Comparison of ENCODE assay signal across 27 cellular contexts in the genomic region with DNA sequence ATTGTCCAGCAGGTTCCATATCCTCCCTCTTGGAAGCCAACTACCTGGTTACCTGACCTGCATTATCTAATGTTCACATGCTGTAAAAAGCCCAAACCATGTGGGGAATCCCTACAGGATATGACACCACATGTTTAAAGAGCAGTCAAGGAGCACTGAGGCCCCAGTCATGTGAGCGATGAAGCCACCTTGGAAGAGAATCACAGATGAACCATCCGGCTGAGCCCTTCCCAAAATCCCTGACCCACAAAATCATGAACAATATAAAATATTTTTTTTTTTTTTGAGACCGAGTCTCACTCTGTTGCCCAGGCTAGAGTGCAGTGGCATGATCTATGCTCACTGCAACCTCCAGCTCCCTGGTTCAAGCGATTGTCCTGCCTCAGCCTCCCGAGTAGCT.
"Had no signal": no experiment of that assay in that cellular context is flagged by ENCODE, and none has a peak within 500 bp of the region (broad histone marks: within the 10 kb centered on the region; RNA-seq: fewer than 3 reads in every experiment).

No MANE protein-coding gene starts in this region.

- H3K4me3 Mint-ChIP-seq: activated CD8-positive, alpha-beta memory T cell treated with anti-CD3 and anti-CD28 coated beads, Interleukin-2, amount 10 ng/mL, durations not matched to agents 7 days and 5 days; activated naive CD8-positive, alpha-beta T cell treated with anti-CD3 and anti-CD28 coated beads, Interleukin-2, amount 50 U/mL, for 24 hours; activated T-cell treated with anti-CD3 and anti-CD28 coated beads, Interleukin-2, amount 50 U/mL, for 24 hours; activated T-helper 1 cell treated with anti-CD3 and anti-CD28 coated beads, Interleukin-12 subunit alpha, Interleukin-12 subunit beta, Interleukin-2, Interleukin-4 antibody, amounts not matched to agents 30 ng/mL and 10 ng/mL and 1 ng/mL, durations not matched to agents 14 hours and 24 hours and 36 hours had no signal

- H3K9ac ChIP-seq: SK-N-SH had no signal

- H3K27ac Mint-ChIP-seq: activated CD8-positive, alpha-beta memory T cell treated with anti-CD3 and anti-CD28 coated beads, Interleukin-2, amount 10 ng/mL, durations not matched to agents 7 days and 5 days; activated naive CD4-positive, alpha-beta T cell treated with anti-CD3 and anti-CD28 coated beads, Interleukin-2, amount 50 U/mL, for 72 hours; activated naive CD8-positive, alpha-beta T cell treated with anti-CD3 and anti-CD28 coated beads, Interleukin-2, amount 50 U/mL, for 24 hours; activated T-cell treated with anti-CD3 and anti-CD28 coated beads, Interleukin-2, amount 50 U/mL, for 24 hours; activated T-helper 1 cell treated with anti-CD3 and anti-CD28 coated beads, Interleukin-12 subunit alpha, Interleukin-12 subunit beta, Interleukin-2, Interleukin-4 antibody, amounts not matched to agents 30 ng/mL and 10 ng/mL and 1 ng/mL, durations not matched to agents 14 hours and 24 hours and 36 hours had no signal

- H3K27ac ChIP-seq: brain microvascular endothelial cell, cardiac muscle cell, SJCRH30 had no signal

- H3K27me3 ChIP-seq: brain microvascular endothelial cell, cardiac muscle cell, MG63, SJCRH30 had no signal

- H3K36me3 ChIP-seq: brain microvascular endothelial cell, cardiac muscle cell, MG63, SJCRH30 had no signal

- ATAC-seq: activated naive CD8-positive, alpha-beta T cell treated with anti-CD3 and anti-CD28 coated beads, Interleukin-2, amount 50 U/mL, for 24 hours; Panc1 had no signal

- H3K9me3 ChIP-seq: SK-N-SH had no signal

- H3K27me3 Mint-ChIP-seq: activated CD8-positive, alpha-beta memory T cell treated with anti-CD3 and anti-CD28 coated beads, Interleukin-2, amount 10 ng/mL, durations not matched to agents 7 days and 5 days; activated naive CD8-positive, alpha-beta T cell treated with anti-CD3 and anti-CD28 coated beads, Interleukin-2, amount 50 U/mL, for 24 hours; activated T-cell treated with anti-CD3 and anti-CD28 coated beads, Interleukin-2, amount 50 U/mL, for 24 hours had no signal

- H3K4me3 ChIP-seq: cardiac muscle cell, MG63, SJCRH30 had no signal

- DNase-seq: activated CD4-positive, alpha-beta T cell treated with anti-CD3 and anti-CD28 coated beads for 4 hours; activated CD4-positive, alpha-beta T cell treated with anti-CD3 and anti-CD28 coated beads, Interleukin-2, amount 50 U/mL, for 48 hours; activated CD8-positive, alpha-beta memory T cell treated with anti-CD3 and anti-CD28 coated beads, Interleukin-2, amount 10 ng/mL, durations not matched to agents 7 days and 5 days; activated effector memory CD4-positive, alpha-beta T cell treated with Interleukin-2 at 50 U/mL for 16 hours; activated naive CD4-positive, alpha-beta T cell; activated naive CD8-positive, alpha-beta T cell treated with anti-CD3 and anti-CD28 coated beads, Interleukin-2, amount 50 U/mL, for 24 hours; activated T-cell treated with anti-CD3 and anti-CD28 coated beads, Interleukin-2, amount 50 U/mL, for 24 hours; amygdala; brain microvascular endothelial cell; MG63; MV-4-11; NCI-H1092 treated with DMSO at 0.1 percent for 48 hours; NCI-H1417 treated with DMSO at 0.1 percent for 48 hours; NCI-H1694; NCI-H2029; NCI-H510A treated with DMSO at 0.1 percent for 48 hours; NCI-H69; NK-92 treated with Interleukin-12 subunit alpha and Interleukin-12 subunit beta, amount 100 ng/mL, for 24 hours; OCI-M1; Right ventricle myocardium superior; RPMI8226; SJCRH30; SK-N-SH had no signal

- H3K4me2 ChIP-seq: SK-N-SH had no signal
